In genomic region chr12:14814082-14814481, GRCh38 we compare ENCODE assay signal across 15 cellular contexts. TPM values are rescaled to one million over a fixed set of nuclear protein-coding genes. Genes with fewer than 3 reads are reported as not detected.
"Had no signal": no experiment of that assay in that cellular context is flagged by ENCODE, and none has a peak within 500 bp of the region (broad histone marks: within the 10 kb centered on the region; RNA-seq: fewer than 3 reads in every experiment).

TSS of gene SMCO3 (minus strand) at chr12:14814182. CDS start at chr12:14806680, 7,502 bp downstream.

- H3K27me3 Mint-ChIP-seq: memory B cell had no signal

- H3K4me3 Mint-ChIP-seq: memory B cell, natural killer cell had no signal

- H3K27me3 ChIP-seq: left lung, stomach, upper lobe of left lung had no signal

- H3K9me3 ChIP-seq: left lung, stomach, upper lobe of left lung had no signal

- H3K4me1 ChIP-seq: stomach had no signal

- H3K27ac ChIP-seq: left lung, stomach, upper lobe of left lung, WERI-Rb-1 had no signal

- H3K4me1 Mint-ChIP-seq: natural killer cell had no signal

- DNase-seq: activated CD4-positive, alpha-beta T cell treated with anti-CD3 and anti-CD28 coated beads for 1 hour; activated CD4-positive, alpha-beta T cell treated with anti-CD3 and anti-CD28 coated beads, Interleukin-2, amount 50 U/mL, for 4 hours; anterior cingulate cortex; cortex of kidney; kidney; left lung; natural killer cell; stomach; SW 1271; T-helper 2 cell; upper lobe of left lung; WERI-Rb-1 had no signal

- ATAC-seq: left lung, natural killer cell had no signal

- H3K36me3 ChIP-seq: left lung, stomach, upper lobe of left lung, WERI-Rb-1 had no signal

- H3K27ac Mint-ChIP-seq: natural killer cell had no signal

- H3K9me3 Mint-ChIP-seq: memory B cell, natural killer cell had no signal

- H3K4me3 ChIP-seq: left lung, stomach had no signal

- H3K36me3 Mint-ChIP-seq: natural killer cell had no signal

RNA-seq across cellular contexts. Expression of gene SMCO3, which starts in this region (rescaled TPM):
- total RNA-seq: natural killer cell, omental fat pad, temporal lobe had no signal
- polyA plus RNA-seq: stomach had no signal
